Comparison of ENCODE assay signal across 8 cellular contexts in genomic region chr14:75711796-75712211, GRCh38. TPM values are rescaled to one million over a fixed set of nuclear protein-coding genes. Genes with fewer than 3 reads are reported as not detected.
DNase-seq lines count a peak whose midpoint lies in the region; ATAC-seq and TF ChIP-seq lines count a peak whose summit lies in the region.

No MANE protein-coding gene starts in this region.

- intact Hi-C loops in left cardiac atrium (cut with DNase I): loop anchor here (2.0 to 10.0 kb wide), 4 partner anchors 63 to 270 kb away; partner anchors contain the start of gene TGFB3 (in 2 of the 2)

- no peak for TF ChIP-seq CTCF in BJ (IDR thresholded peaks at IDR 0.05; ENCODE audit: insufficient read depth, low read depth, low read length)

- H3K4me1 Mint-ChIP-seq in effector memory CD8-positive, alpha-beta T cell (ENCODE audit: low read depth in 2 of 2): no peaks in the 10 kb centered on the region

- H3K27me3 ChIP-seq in BJ (ENCODE audit: control insufficient read depth, insufficient read depth, low read length) (no peaks in the 10 kb centered on the region), rectal smooth muscle tissue (ENCODE audit: control insufficient read depth, insufficient read depth, low read length) (no peaks in the 10 kb centered on the region)

- POLR2A ChIA-PET in BJ (lab: Charles Lee): interaction anchor here (0.8 kb wide), 1 partner anchor 271 kb away, joined by 3 read pairs; no protein-coding TSS in a partner anchor

- H3K4me3 ChIP-seq in BJ (ENCODE audit: low read depth, low read length) (no peak overlapping the region), rectal smooth muscle tissue (ENCODE audit: low read length) (no peak overlapping the region)

- H3K36me3 ChIP-seq in BJ (ENCODE audit: control insufficient read depth, insufficient read depth, low read length) (no peaks in the 10 kb centered on the region), rectal smooth muscle tissue (ENCODE audit: control insufficient read depth, insufficient read depth, low read length) (no peaks in the 10 kb centered on the region)

- H3K27me3 Mint-ChIP-seq in effector memory CD8-positive, alpha-beta T cell: no peaks in the 10 kb centered on the region

- H3K4me1 ChIP-seq in rectal smooth muscle tissue (ENCODE audit: control insufficient read depth, insufficient read depth, low read length): peaks cover 15% of the 10 kb centered on the region

- no peak overlapping the region for H3K9ac ChIP-seq in rectal smooth muscle tissue (ENCODE audit: low read length)

- ATAC-seq in HG02759 (IDR thresholded peaks at IDR 0.05; ENCODE audit: unreplicated experiment) (peak; percentile 84), left cardiac atrium (peak; percentile 89 to 95)
- no peak for ATAC-seq in effector memory CD8-positive, alpha-beta T cell (replicated peaks)

- DNase-seq in BJ (ENCODE audit: low read depth) (peak; percentile 42), amniotic stem cell (lab: John Stamatoyannopoulos, UW) (peak; percentile 57), left cardiac atrium (peak; percentile 55), NCI-H1092 (lab: John Stamatoyannopoulos, UW) (no peak)
- no peak for DNase-seq in stimulated activated CD4-positive, alpha-beta T cell treated with anti-CD3 and anti-CD28 coated beads, Interleukin-12 subunit alpha, Interleukin-12 subunit beta, amount 100 ng/mL, for 4 hours
- DNase-seq in effector memory CD8-positive, alpha-beta T cell: no peak

- H3K27ac Mint-ChIP-seq in effector memory CD8-positive, alpha-beta T cell: peak overlapping the region in 1 of 2 donors; percentile 90

- peak overlapping the region; percentile 78 for H3K27ac ChIP-seq in rectal smooth muscle tissue (ENCODE audit: low read depth, low read length)

- CTCF ChIA-PET in BJ (lab: Yijun Ruan, JAX): interaction anchor here (0.6 to 8.4 kb wide), 32 partner anchors 8 to 675 kb away, joined by 3 to 296 read pairs (median 5); partner anchors contain the start of genes IFT43 and TGFB3

- H3K9me3 Mint-ChIP-seq in effector memory CD8-positive, alpha-beta T cell: no peaks in the 10 kb centered on the region

- H3K4me3 Mint-ChIP-seq in effector memory CD8-positive, alpha-beta T cell: no peak overlapping the region

- H3K36me3 Mint-ChIP-seq in effector memory CD8-positive, alpha-beta T cell (ENCODE audit: insufficient read depth): no peaks in the 10 kb centered on the region

RNA-seq across cellular contexts. Expression of gene TTLL5, which starts 50.8 kb away (rescaled TPM):
- 9.9 and 12.3 TPM in 2 replicates for polyA plus RNA-seq in BJ (2011; rRNA removed)
- polyA minus RNA-seq in BJ (2011; rRNA and poly(A)+ RNA removed): 14.0 and 18.4 TPM in 2 replicates
- 10 to 100 TPM; 18.1 to 21.1 TPM for total RNA-seq in left cardiac atrium

RNA-seq across cellular contexts. Expression of gene ERG28, which starts 51.1 kb away (rescaled TPM):
- 22.9 and 23.7 TPM in 2 replicates for polyA plus RNA-seq in BJ (2011; rRNA removed)
- polyA minus RNA-seq in BJ (2011; rRNA and poly(A)+ RNA removed): 2.6 and 5.5 TPM in 2 replicates
- 1 to 10 TPM; 8.8 to 9.0 TPM for total RNA-seq in left cardiac atrium

Comparison
In these comparisons a context has a peak if more than half of its experiments do, and no peak if none do; other contexts are left out.
1. DNase-seq: peak in BJ (single experiment), amniotic stem cell (single experiment) and left cardiac atrium (single experiment); none in stimulated activated CD4-positive, alpha-beta T cell treated with anti-CD3 and anti-CD28 coated beads, Interleukin-12 subunit alpha, Interleukin-12 subunit beta, amount 100 ng/mL, for 4 hours (single experiment), NCI-H1092 (single experiment) and effector memory CD8-positive, alpha-beta T cell (0 of 3).